Comparison of ENCODE assay signal across 11 cellular contexts in the genomic region with DNA sequence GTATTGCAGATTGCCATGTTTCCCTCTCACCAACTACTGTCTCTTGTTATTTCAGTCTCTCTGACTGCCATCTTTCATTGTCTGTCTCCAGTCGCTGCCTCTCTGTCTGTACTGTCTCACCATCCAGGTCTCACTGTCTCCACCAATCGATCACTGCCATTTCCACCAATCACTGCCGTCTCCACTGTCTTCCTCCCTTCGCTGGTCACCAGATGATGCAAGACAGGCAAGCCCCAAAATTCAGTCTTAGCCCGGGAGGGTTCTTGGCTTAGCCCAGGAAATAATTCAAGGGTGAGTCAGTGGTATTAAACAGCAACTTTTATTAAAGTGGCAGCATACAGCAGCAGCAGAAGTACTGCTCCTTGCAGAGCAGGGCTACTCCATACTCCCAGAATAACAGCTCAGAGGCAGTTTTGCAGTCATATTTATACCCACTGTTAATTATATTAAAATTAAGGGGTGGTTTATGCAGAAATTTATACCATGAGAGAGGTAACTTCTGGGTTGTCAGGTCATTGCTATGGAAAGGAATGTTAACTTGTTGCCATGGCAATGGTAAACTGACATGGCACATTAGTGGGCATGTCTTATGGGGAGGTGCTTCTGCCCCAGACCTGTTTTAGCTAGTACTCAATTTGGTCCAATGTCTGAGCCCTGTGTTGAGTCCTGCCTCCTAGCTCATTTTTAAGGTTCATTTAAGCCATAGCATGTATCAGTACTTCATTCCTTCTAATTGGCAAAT. TPM values are rescaled to one million over a fixed set of nuclear protein-coding genes. Genes with fewer than 3 reads are reported as not detected.
DNase-seq lines count a peak whose midpoint lies in the region; ATAC-seq and TF ChIP-seq lines count a peak whose summit lies in the region.
"Had no signal": no experiment of that assay in that cellular context is flagged by ENCODE, and none has a peak within 500 bp of the region (broad histone marks: within the 10 kb centered on the region; RNA-seq: fewer than 3 reads in every experiment).

No MANE protein-coding gene starts in this region.

- in situ Hi-C loops in transverse colon (cut with MboI; ENCODE audit: low pct_ligation_motif_present in 1 of 4, low pct_unique_long_range_greater_than_20kb in 1 of 4, low sequenced_read_pairs in 3 of 4) = no loop called here

- H3K79me2 ChIP-seq in SK-N-SH (ENCODE audit: insufficient read depth) = no peaks in the 10 kb centered on the region

- no peaks in the 10 kb centered on the region for H3K9me2 ChIP-seq in SK-N-SH

- H3K4me3 Mint-ChIP-seq in activated T-helper 1 cell treated with anti-CD3 and anti-CD28 coated beads, Interleukin-12 subunit alpha, Interleukin-12 subunit beta, Interleukin-2, Interleukin-4 antibody, amounts not matched to agents 30 ng/mL and 10 ng/mL and 1 ng/mL, durations not matched to agents 14 hours and 24 hours and 36 hours = no peak overlapping the region
- H3K4me3 Mint-ChIP-seq: stimulated activated effector memory CD8-positive, alpha-beta T cell treated with anti-CD3 and anti-CD28 coated beads, Interleukin-12 subunit alpha, Interleukin-12 subunit beta, amount 100 ng/mL, for 72 hours had no signal

- H3K27ac ChIP-seq in SK-N-SH (ENCODE audit: low read depth in 2 of 2, low read length in 1 of 2) = peak overlapping the region; percentile 29 to 74; a peak in 3 of 4 replicates
- H3K27ac ChIP-seq in gastroesophageal sphincter = peak overlapping the region in 3 of 4 donors; percentile 15 to 48 (median 47)
- H3K27ac ChIP-seq in transverse colon = peak overlapping the region in 3 of 4 donors; percentile 33 to 45 (median 39)

- no peak overlapping the region; a peak in 1 of 4 replicates for H3K4me3 ChIP-seq in SK-N-SH (ENCODE audit: low read depth in 2 of 2, low read length in 1 of 2)
- H3K4me3 ChIP-seq in gastroesophageal sphincter = no peak overlapping the region
- H3K4me3 ChIP-seq in transverse colon = no peak overlapping the region

- peak overlapping the region; percentile 44; the same call in 1 of the 2 replicates for H3K9ac ChIP-seq in SK-N-SH

- 0% methylated on average over 5 of the region's 5 CpGs for WGBS in SK-N-SH (ENCODE audit: low lambda C conversion rate)
- 5 to 18% methylated on average over 3 to 5 of the region's 5 CpGs for WGBS in gastroesophageal sphincter (ENCODE audit: low coverage in 1 of 2), 2 donors
- WGBS in transverse colon (ENCODE audit: low coverage in 1 of 2), 2 donors = 41 to 47% methylated on average over 5 of the region's 5 CpGs

- POLR2A ChIA-PET in SK-N-SH (lab: Yijun Ruan, JAX) = no interaction called here

- TF ChIP-seq CTCF in SK-N-SH (IDR thresholded peaks at IDR 0.05) = no peak
- no peak for TF ChIP-seq CTCF in gastroesophageal sphincter (IDR thresholded peaks at IDR 0.05)
- no peak for TF ChIP-seq CTCF in transverse colon (IDR thresholded peaks at IDR 0.05)

- TF ChIP-seq EP300 in SK-N-SH (IDR thresholded peaks at IDR 0.05; ENCODE audit: borderline replicate concordance in 1 of 2, low read depth in 1 of 2, low read length in 1 of 2) (peak; percentile 10 to 55; a peak in 1 of 4 replicates), gastroesophageal sphincter (IDR thresholded peaks at IDR 0.05) (no peak), transverse colon (IDR thresholded peaks at IDR 0.05; ENCODE audit: low read depth) (no peak)

- H3K27me3 Mint-ChIP-seq in activated T-helper 1 cell treated with anti-CD3 and anti-CD28 coated beads, Interleukin-12 subunit alpha, Interleukin-12 subunit beta, Interleukin-2, Interleukin-4 antibody, amounts not matched to agents 30 ng/mL and 10 ng/mL and 1 ng/mL, durations not matched to agents 14 hours and 24 hours and 36 hours (ENCODE audit: insufficient read depth) = no peaks in the 10 kb centered on the region

- peaks cover 8% of the 10 kb centered on the region for H3F3A ChIP-seq in SK-N-SH (replicated peaks; ENCODE audit: insufficient read depth)

- no peak overlapping the region for H3K27ac Mint-ChIP-seq in activated T-helper 1 cell treated with anti-CD3 and anti-CD28 coated beads, Interleukin-12 subunit alpha, Interleukin-12 subunit beta, Interleukin-2, Interleukin-4 antibody, amounts not matched to agents 30 ng/mL and 10 ng/mL and 1 ng/mL, durations not matched to agents 14 hours and 24 hours and 36 hours
- H3K27ac Mint-ChIP-seq: stimulated activated effector memory CD8-positive, alpha-beta T cell treated with anti-CD3 and anti-CD28 coated beads, Interleukin-12 subunit alpha, Interleukin-12 subunit beta, amount 100 ng/mL, for 72 hours had no signal

- ATAC-seq in gastroesophageal sphincter = peak; percentile 81
- ATAC-seq in HG02870 (IDR thresholded peaks at IDR 0.05; ENCODE audit: unreplicated experiment) = no peak
- no peak for ATAC-seq in GM19023 (IDR thresholded peaks at IDR 0.05; ENCODE audit: unreplicated experiment)
- ATAC-seq: stimulated activated effector memory CD8-positive, alpha-beta T cell treated with anti-CD3 and anti-CD28 coated beads, Interleukin-12 subunit alpha, Interleukin-12 subunit beta, amount 100 ng/mL, for 72 hours had no signal

- H3K9me3 Mint-ChIP-seq in activated T-helper 1 cell treated with anti-CD3 and anti-CD28 coated beads, Interleukin-12 subunit alpha, Interleukin-12 subunit beta, Interleukin-2, Interleukin-4 antibody, amounts not matched to agents 30 ng/mL and 10 ng/mL and 1 ng/mL, durations not matched to agents 14 hours and 24 hours and 36 hours = peaks cover 2% of the 10 kb centered on the region

- intact Hi-C loops in transverse colon (cut with DNase I; ENCODE audit: low total_unique reads) = loop anchor here (10.0 kb wide), 1 partner anchor 48 kb away; no protein-coding TSS in a partner anchor
- intact Hi-C loops in activated T-helper 1 cell treated with anti-CD3 and anti-CD28 coated beads, Interleukin-12 subunit alpha, Interleukin-12 subunit beta, Interleukin-2, Interleukin-4 antibody, amounts not matched to agents 30 ng/mL and 10 ng/mL and 1 ng/mL, durations not matched to agents 14 hours and 24 hours and 36 hours (cut with micrococcal nuclease) = no loop called here

- H3K4me2 ChIP-seq in SK-N-SH = peak overlapping the region; percentile 61

- no peaks in the 10 kb centered on the region for H3K4me1 Mint-ChIP-seq in activated T-helper 1 cell treated with anti-CD3 and anti-CD28 coated beads, Interleukin-12 subunit alpha, Interleukin-12 subunit beta, Interleukin-2, Interleukin-4 antibody, amounts not matched to agents 30 ng/mL and 10 ng/mL and 1 ng/mL, durations not matched to agents 14 hours and 24 hours and 36 hours (ENCODE audit: low read depth)
- H3K4me1 Mint-ChIP-seq: stimulated activated effector memory CD8-positive, alpha-beta T cell treated with anti-CD3 and anti-CD28 coated beads, Interleukin-12 subunit alpha, Interleukin-12 subunit beta, amount 100 ng/mL, for 72 hours had no signal

- CTCF ChIA-PET in SK-N-SH (lab: Yijun Ruan, JAX) = interaction anchor here (1.1 kb wide), 1 partner anchor 14 kb away, joined by 3 read pairs; no protein-coding TSS in a partner anchor

- TF ChIP-seq POLR2A in gastroesophageal sphincter (IDR thresholded peaks at IDR 0.05) (no peak), transverse colon (IDR thresholded peaks at IDR 0.05) (no peak)

- no peaks in the 10 kb centered on the region for H3K36me3 Mint-ChIP-seq in activated T-helper 1 cell treated with anti-CD3 and anti-CD28 coated beads, Interleukin-12 subunit alpha, Interleukin-12 subunit beta, Interleukin-2, Interleukin-4 antibody, amounts not matched to agents 30 ng/mL and 10 ng/mL and 1 ng/mL, durations not matched to agents 14 hours and 24 hours and 36 hours (ENCODE audit: low read depth)
- H3K36me3 Mint-ChIP-seq: stimulated activated effector memory CD8-positive, alpha-beta T cell treated with anti-CD3 and anti-CD28 coated beads, Interleukin-12 subunit alpha, Interleukin-12 subunit beta, amount 100 ng/mL, for 72 hours had no signal

- no peak for TF ChIP-seq RAD21 in SK-N-SH (IDR thresholded peaks at IDR 0.05; ENCODE audit: low read length)

- peak; percentile 9 for DNase-seq in NK-92 treated with Interleukin-12 subunit alpha and Interleukin-12 subunit beta, amount 100 ng/mL, for 24 hours (lab: John Stamatoyannopoulos, UW)
- DNase-seq in NK-92 (lab: John Stamatoyannopoulos, UW; ENCODE audit: unreplicated experiment) = no peak
- DNase-seq in SK-N-SH = no peak
- DNase-seq in transverse colon = no peak
- no peak for DNase-seq in activated T-helper 1 cell treated with anti-CD3 and anti-CD28 coated beads, Interleukin-12 subunit alpha, Interleukin-12 subunit beta, Interleukin-2, Interleukin-4 antibody, amounts not matched to agents 30 ng/mL and 10 ng/mL and 1 ng/mL, durations not matched to agents 14 hours and 24 hours and 36 hours (ENCODE audit: low spot score)
- DNase-seq: AML-193, cerebellar nuclear complex had no signal

- H3K36me3 ChIP-seq in SK-N-SH (replicated peaks in 1 of 2; ENCODE audit: control insufficient read depth in 1 of 2, insufficient read depth in 2 of 2, low read length in 1 of 2) (peaks cover 0 to 20% of the 10 kb centered on the region in 2 experiments), gastroesophageal sphincter (no peaks in the 10 kb centered on the region), transverse colon (no peaks in the 10 kb centered on the region)

- H3K9me3 ChIP-seq in SK-N-SH (0 out of 2 replicates have a peak, but pooled peaks cover 3% of the 10 kb centered on the region), gastroesophageal sphincter (no peaks in the 10 kb centered on the region), transverse colon (no peaks in the 10 kb centered on the region)

- peaks cover 0 to 7% of the 10 kb centered on the region in 2 experiments; a peak in 2 of 4 replicates for H3K4me1 ChIP-seq in SK-N-SH (ENCODE audit: control insufficient read depth in 1 of 2, insufficient read depth in 2 of 2, low read depth in 1 of 2, low read length in 1 of 2)
- peaks cover 0 to 9% (median 0%) of the 10 kb centered on the region in 3 donors for H3K4me1 ChIP-seq in gastroesophageal sphincter
- peaks cover 0 to 3% (median 0%) of the 10 kb centered on the region in 4 donors for H3K4me1 ChIP-seq in transverse colon

- no peaks in the 10 kb centered on the region for H4K20me1 ChIP-seq in SK-N-SH (ENCODE audit: insufficient read depth)

- peak overlapping the region; percentile 82; the same call in 1 of the 2 replicates for H2AFZ ChIP-seq in SK-N-SH (ENCODE audit: low read depth)

- H3K27me3 ChIP-seq in SK-N-SH (ENCODE audit: insufficient read depth) = no peaks in the 10 kb centered on the region
- no peaks in the 10 kb centered on the region for H3K27me3 ChIP-seq in gastroesophageal sphincter
- no peaks in the 10 kb centered on the region for H3K27me3 ChIP-seq in transverse colon

TF ChIP-seq in SK-N-SH, 30 proteins besides CTCF, POLR2A, EP300 and RAD21 (continues in another document):
- TF ChIP-seq NFIC (IDR thresholded peaks at IDR 0.05; ENCODE audit: borderline replicate concordance) = peak; percentile 41; the same call in 1 of the 2 replicates

RNA-seq across cellular contexts. Expression of a gene that starts 23.0 kb away (rescaled TPM):
- 23.3 and 36.1 TPM in 2 replicates for polyA plus RNA-seq in SK-N-SH (2012; rRNA removed)
- polyA plus RNA-seq in SK-N-SH (2012; cell fraction: cytosol; rRNA removed) = 48.9 and 55.9 TPM in 2 replicates
- 6.4 and 18.1 TPM in 2 replicates for polyA plus RNA-seq in SK-N-SH (2012; cell fraction: nucleus; rRNA removed)
- total RNA-seq in gastroesophageal sphincter (10 to 100 TPM; 52.0 to 74.4 (median 58.9) TPM), transverse colon (10 to 100 TPM; 13.1 to 77.8 (median 59.6) TPM)
- 57.4 and 61.8 TPM in 2 replicates for total RNA-seq in activated T-helper 1 cell treated with anti-CD3 and anti-CD28 coated beads, Interleukin-12 subunit alpha, Interleukin-12 subunit beta, Interleukin-2, Interleukin-4 antibody, amounts not matched to agents 30 ng/mL and 10 ng/mL and 1 ng/mL, durations not matched to agents 14 hours and 24 hours and 36 hours
